ENCODE assay signal across 21 cellular contexts in genomic region chr15:100247228-100248225, GRCh38.
DNase-seq lines count a peak whose midpoint lies in the region; ATAC-seq, FAIRE-seq and TF ChIP-seq lines count a peak whose summit lies in the region.
"Had no signal": no experiment of that assay in that cellular context is flagged by ENCODE, and none has a peak within 500 bp of the region (broad histone marks: within the 10 kb centered on the region; RNA-seq: fewer than 3 reads in every experiment).

No MANE protein-coding gene starts in this region.

- intact Hi-C loops in HepG2 (cut with micrococcal nuclease; ENCODE audit: unreplicated experiment), result no loop called here

- H3K36me3 Mint-ChIP-seq in progenitor cell of endocrine pancreas (ENCODE audit: insufficient read depth), result no peaks in the 10 kb centered on the region

- H3K4me2 ChIP-seq in HepG2 (ENCODE audit: low read depth, low read length), result no peak overlapping the region

- DNase-seq in LNCaP clone FGC (ENCODE audit: low read depth) (peak; percentile 75), bronchial epithelial cell (ENCODE audit: low read depth) (peak; percentile 33), HepG2 (ENCODE audit: low spot score) (no peak), progenitor cell of endocrine pancreas (ENCODE audit: low spot score, unreplicated experiment) (no peak), T-helper 1 cell (no peak), NCI-H2029 treated with DMSO at 0.1 percent for 48 hours (lab: John Stamatoyannopoulos, UW) (no peak)
- DNase-seq in effector CD8-positive, alpha-beta T cell (lab: John Stamatoyannopoulos, UW), result no peak
- DNase-seq: CD4-positive, alpha-beta memory T cell; DND-41; GF-D8; GOT3; HFFc6; IMR-90; Kasumi-1; NCI-H1417; NCI-H1930; NCI-H510A treated with DMSO at 0.1 percent for 48 hours; RPMI8226 had no signal

- in situ Hi-C loops in HepG2 (cut with HindIII; ENCODE audit: extremely low pct_ligation_motif_present, low pct_unique_long_range_greater_than_20kb), result no loop called here

- H3K9me3 Mint-ChIP-seq in progenitor cell of endocrine pancreas (ENCODE audit: low read depth), result no peaks in the 10 kb centered on the region

- no peak overlapping the region for H3K27ac ChIP-seq in HepG2 (ENCODE audit: extremely low read length, insufficient read depth, low read length)
- H3K27ac ChIP-seq: SK-N-MC had no signal

- no peak for TF ChIP-seq POLR2A in HepG2 (IDR thresholded peaks at IDR 0.05; ENCODE audit: insufficient read depth in 1 of 2, low read depth in 2 of 2, low read length in 2 of 2)

- POLR2A ChIA-PET in HepG2 (lab: Yijun Ruan, JAX), result no interaction called here

- H3K27me3 ChIP-seq in bronchial epithelial cell (ENCODE audit: control insufficient read depth, insufficient read depth, low read length) (no peaks in the 10 kb centered on the region), HepG2 (ENCODE audit: control insufficient read depth in 1 of 2, insufficient read depth in 2 of 2, low read length in 2 of 2) (no peaks in the 10 kb centered on the region)

- H3K4me1 Mint-ChIP-seq in progenitor cell of endocrine pancreas (ENCODE audit: low read depth), result peaks cover 3% of the 10 kb centered on the region
- H3K4me1 Mint-ChIP-seq: B cell; CD4-positive, alpha-beta memory T cell had no signal

- H4K20me1 ChIP-seq in HepG2 (ENCODE audit: insufficient read depth, low read length), result no peaks in the 10 kb centered on the region

- FAIRE-seq in bronchial epithelial cell (lab: Jason Lieb, UNC) (peak; percentile 50), HepG2 (lab: Jason Lieb, UNC) (no peak)

- H3K4me1 ChIP-seq in HepG2 (ENCODE audit: insufficient read depth, low read length), result no peaks in the 10 kb centered on the region

- no peaks in the 10 kb centered on the region for H3K79me2 ChIP-seq in HepG2 (ENCODE audit: insufficient read depth, low read length)

- no peak overlapping the region for H3K9ac ChIP-seq in HepG2 (ENCODE audit: insufficient read depth, low read depth, low read length)

- CTCF ChIA-PET in HepG2 (lab: Yijun Ruan, JAX; ENCODE audit: low intra/inter-chr PET ratio, low total read pairs), result no interaction called here

- WGBS in HepG2 (ENCODE audit: low lambda C conversion rate), result 63% methylated on average over 21 of the region's 21 CpGs

- H3K4me3 ChIP-seq in LNCaP clone FGC (ENCODE audit: low read depth, low read length) (no peak overlapping the region), bronchial epithelial cell (ENCODE audit: low read depth, low read length) (no peak overlapping the region), HepG2 (replicated peaks in 1 of 3; ENCODE audit: insufficient read depth in 1 of 3, low read depth in 2 of 3, low read length in 3 of 3) (no peak overlapping the region)
- H3K4me3 ChIP-seq: SK-N-MC had no signal

- TF ChIP-seq RAD21 in HepG2 (CRISPR knock-in tag; IDR thresholded peaks at IDR 0.05), result no peak

- TF ChIP-seq CTCF in LNCaP clone FGC (IDR thresholded peaks at IDR 0.05; ENCODE audit: control insufficient read depth, extremely low read depth, insufficient read depth), result no peak
- TF ChIP-seq CTCF in bronchial epithelial cell (IDR thresholded peaks at IDR 0.05; ENCODE audit: insufficient read depth, low read length, severe bottlenecking), result no peak
- TF ChIP-seq CTCF in HepG2 (CRISPR knock-in tag; IDR thresholded peaks at IDR 0.05), result no peak
- no peak for TF ChIP-seq CTCF in progenitor cell of endocrine pancreas (IDR thresholded peaks at IDR 0.05; ENCODE audit: unreplicated experiment)

- no peaks in the 10 kb centered on the region for H3K9me3 ChIP-seq in HepG2 (ENCODE audit: low read length)

- no TSS peak for BruUV-seq in HepG2 (replicated peaks; lab: Mats Ljungman, UMichigan)

- no peak overlapping the region for H3K4me3 Mint-ChIP-seq in progenitor cell of endocrine pancreas (ENCODE audit: low read depth)
- H3K4me3 Mint-ChIP-seq: B cell; CD4-positive, alpha-beta memory T cell; HFFc6 had no signal

- H3K36me3 ChIP-seq in bronchial epithelial cell (ENCODE audit: control insufficient read depth, insufficient read depth, low read length) (no peaks in the 10 kb centered on the region), HepG2 (replicated peaks in 1 of 2; ENCODE audit: control insufficient read depth in 1 of 2, insufficient read depth in 2 of 2, low read length in 2 of 2) (no peaks in the 10 kb centered on the region)

- no peaks in the 10 kb centered on the region for H3K27me3 Mint-ChIP-seq in progenitor cell of endocrine pancreas
- H3K27me3 Mint-ChIP-seq: B cell; CD4-positive, alpha-beta memory T cell had no signal

- TF ChIP-seq EP300 in HepG2 (IDR thresholded peaks at IDR 0.05; ENCODE audit: low read depth in 2 of 2, low read length in 2 of 2) (no peak), HepG2 (CRISPR knock-in tag; IDR thresholded peaks at IDR 0.05; ENCODE audit: borderline replicate concordance) (no peak)

- H3K27ac Mint-ChIP-seq in progenitor cell of endocrine pancreas, result peak overlapping the region; percentile 65
- H3K27ac Mint-ChIP-seq: B cell; CD4-positive, alpha-beta memory T cell; HFFc6 had no signal

- ATAC-seq in HepG2, result no peak
- ATAC-seq in HG02798 (IDR thresholded peaks at IDR 0.05; ENCODE audit: poor library complexity, unreplicated experiment), result no peak

- no peak overlapping the region for H2AFZ ChIP-seq in HepG2 (ENCODE audit: low read length)

TF ChIP-seq in HepG2, 621 proteins besides CTCF, POLR2A, EP300 and RAD21:
- TF ChIP-seq CREB1 (IDR thresholded peaks at IDR 0.05) (peak; percentile 57), CREB1 (CRISPR knock-in tag; IDR thresholded peaks at IDR 0.05) (no peak), ZNF367 (CRISPR knock-in tag; IDR thresholded peaks at IDR 0.05; ENCODE audit: borderline replicate concordance) (no peak), NR0B2 (CRISPR knock-in tag; IDR thresholded peaks at IDR 0.05) (no peak), GATAD2A (CRISPR knock-in tag; IDR thresholded peaks at IDR 0.05) (no peak), ELF1 (CRISPR knock-in tag; IDR thresholded peaks at IDR 0.05) (no peak), MBNL3 (CRISPR knock-in tag; conservative IDR thresholded peaks at IDR 0.05) (no peak)

Comparison
In these comparisons a context has a peak if more than half of its experiments do, and no peak if none do; other contexts are left out.
1. DNase-seq: peak in LNCaP clone FGC (single experiment) and bronchial epithelial cell (single experiment); none in HepG2 (single experiment), progenitor cell of endocrine pancreas (single experiment), T-helper 1 cell (0 of 5), NCI-H2029 treated with DMSO at 0.1 percent for 48 hours (single experiment) and effector CD8-positive, alpha-beta T cell (single experiment).